2 cellular contexts compared by ENCODE assay signal in the genomic region with DNA sequence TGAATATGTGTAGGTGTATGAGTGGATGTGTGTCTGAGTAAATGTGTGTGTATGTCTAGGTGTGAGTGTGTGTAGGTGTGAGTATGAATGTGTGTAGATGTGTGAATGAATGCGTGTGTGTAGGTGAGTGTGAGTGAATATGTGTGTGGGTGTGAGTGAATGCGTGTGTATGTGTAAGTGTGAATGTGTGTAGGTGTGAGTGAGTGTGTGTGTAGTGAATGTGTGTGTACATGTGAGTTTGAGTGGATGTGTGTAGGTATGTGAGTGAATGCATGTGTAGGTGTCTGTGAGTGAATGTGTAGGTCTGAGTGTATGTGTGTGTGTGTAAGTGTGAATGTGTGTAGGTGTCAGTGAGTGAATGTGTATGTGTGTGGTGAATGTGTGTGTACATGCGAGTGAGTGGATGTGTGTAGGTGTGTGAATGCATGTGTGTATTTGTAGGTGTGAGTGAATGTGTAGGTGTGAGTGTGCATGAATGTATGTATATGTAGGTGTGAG.
A peak's percentile ranks its signal among the peaks of the same experiment; 100 is the strongest.
TF ChIP-seq lines count a peak whose summit lies in the region.

No MANE protein-coding gene starts in this region.

TF ChIP-seq in HEK293, 187 proteins besides CTCF, POLR2A, EP300 and RAD21 (continues in another document):
- TF ChIP-seq, protein P1, sequence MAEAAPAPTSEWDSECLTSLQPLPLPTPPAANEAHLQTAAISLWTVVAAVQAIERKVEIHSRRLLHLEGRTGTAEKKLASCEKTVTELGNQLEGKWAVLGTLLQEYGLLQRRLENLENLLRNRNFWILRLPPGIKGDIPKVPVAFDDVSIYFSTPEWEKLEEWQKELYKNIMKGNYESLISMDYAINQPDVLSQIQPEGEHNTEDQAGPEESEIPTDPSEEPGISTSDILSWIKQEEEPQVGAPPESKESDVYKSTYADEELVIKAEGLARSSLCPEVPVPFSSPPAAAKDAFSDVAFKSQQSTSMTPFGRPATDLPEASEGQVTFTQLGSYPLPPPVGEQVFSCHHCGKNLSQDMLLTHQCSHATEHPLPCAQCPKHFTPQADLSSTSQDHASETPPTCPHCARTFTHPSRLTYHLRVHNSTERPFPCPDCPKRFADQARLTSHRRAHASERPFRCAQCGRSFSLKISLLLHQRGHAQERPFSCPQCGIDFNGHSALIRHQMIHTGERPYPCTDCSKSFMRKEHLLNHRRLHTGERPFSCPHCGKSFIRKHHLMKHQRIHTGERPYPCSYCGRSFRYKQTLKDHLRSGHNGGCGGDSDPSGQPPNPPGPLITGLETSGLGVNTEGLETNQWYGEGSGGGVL (tag by site-specific recombination; IDR thresholded peaks at IDR 0.05): peak; percentile 39; the same call in 1 of the 2 replicates
- TF ChIP-seq, protein P2, sequence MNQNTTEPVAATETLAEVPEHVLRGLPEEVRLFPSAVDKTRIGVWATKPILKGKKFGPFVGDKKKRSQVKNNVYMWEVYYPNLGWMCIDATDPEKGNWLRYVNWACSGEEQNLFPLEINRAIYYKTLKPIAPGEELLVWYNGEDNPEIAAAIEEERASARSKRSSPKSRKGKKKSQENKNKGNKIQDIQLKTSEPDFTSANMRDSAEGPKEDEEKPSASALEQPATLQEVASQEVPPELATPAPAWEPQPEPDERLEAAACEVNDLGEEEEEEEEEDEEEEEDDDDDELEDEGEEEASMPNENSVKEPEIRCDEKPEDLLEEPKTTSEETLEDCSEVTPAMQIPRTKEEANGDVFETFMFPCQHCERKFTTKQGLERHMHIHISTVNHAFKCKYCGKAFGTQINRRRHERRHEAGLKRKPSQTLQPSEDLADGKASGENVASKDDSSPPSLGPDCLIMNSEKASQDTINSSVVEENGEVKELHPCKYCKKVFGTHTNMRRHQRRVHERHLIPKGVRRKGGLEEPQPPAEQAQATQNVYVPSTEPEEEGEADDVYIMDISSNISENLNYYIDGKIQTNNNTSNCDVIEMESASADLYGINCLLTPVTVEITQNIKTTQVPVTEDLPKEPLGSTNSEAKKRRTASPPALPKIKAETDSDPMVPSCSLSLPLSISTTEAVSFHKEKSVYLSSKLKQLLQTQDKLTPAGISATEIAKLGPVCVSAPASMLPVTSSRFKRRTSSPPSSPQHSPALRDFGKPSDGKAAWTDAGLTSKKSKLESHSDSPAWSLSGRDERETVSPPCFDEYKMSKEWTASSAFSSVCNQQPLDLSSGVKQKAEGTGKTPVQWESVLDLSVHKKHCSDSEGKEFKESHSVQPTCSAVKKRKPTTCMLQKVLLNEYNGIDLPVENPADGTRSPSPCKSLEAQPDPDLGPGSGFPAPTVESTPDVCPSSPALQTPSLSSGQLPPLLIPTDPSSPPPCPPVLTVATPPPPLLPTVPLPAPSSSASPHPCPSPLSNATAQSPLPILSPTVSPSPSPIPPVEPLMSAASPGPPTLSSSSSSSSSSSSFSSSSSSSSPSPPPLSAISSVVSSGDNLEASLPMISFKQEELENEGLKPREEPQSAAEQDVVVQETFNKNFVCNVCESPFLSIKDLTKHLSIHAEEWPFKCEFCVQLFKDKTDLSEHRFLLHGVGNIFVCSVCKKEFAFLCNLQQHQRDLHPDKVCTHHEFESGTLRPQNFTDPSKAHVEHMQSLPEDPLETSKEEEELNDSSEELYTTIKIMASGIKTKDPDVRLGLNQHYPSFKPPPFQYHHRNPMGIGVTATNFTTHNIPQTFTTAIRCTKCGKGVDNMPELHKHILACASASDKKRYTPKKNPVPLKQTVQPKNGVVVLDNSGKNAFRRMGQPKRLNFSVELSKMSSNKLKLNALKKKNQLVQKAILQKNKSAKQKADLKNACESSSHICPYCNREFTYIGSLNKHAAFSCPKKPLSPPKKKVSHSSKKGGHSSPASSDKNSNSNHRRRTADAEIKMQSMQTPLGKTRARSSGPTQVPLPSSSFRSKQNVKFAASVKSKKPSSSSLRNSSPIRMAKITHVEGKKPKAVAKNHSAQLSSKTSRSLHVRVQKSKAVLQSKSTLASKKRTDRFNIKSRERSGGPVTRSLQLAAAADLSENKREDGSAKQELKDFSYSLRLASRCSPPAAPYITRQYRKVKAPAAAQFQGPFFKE (tag by site-specific recombination; IDR thresholded peaks at IDR 0.05; ENCODE audit: borderline replicate concordance): peak; percentile 84; the same call in 1 of the 2 replicates
- TF ChIP-seq KLF1 (tag by site-specific recombination; IDR thresholded peaks at IDR 0.05) (no peak), ZNF548 (tag by site-specific recombination; IDR thresholded peaks at IDR 0.05) (0 out of 2 replicates have a peak, but pooled peaks have one; percentile 12), ZNF658 (tag by site-specific recombination; IDR thresholded peaks at IDR 0.05) (peak; percentile 76; the same call in 1 of the 2 replicates), ZNF473 (tag by site-specific recombination; IDR thresholded peaks at IDR 0.05) (0 out of 2 replicates have a peak, but pooled peaks have one; percentile 78), ZNF354C (tag by site-specific recombination; IDR thresholded peaks at IDR 0.05; ENCODE audit: borderline replicate concordance, low read depth) (0 out of 2 replicates have a peak, but pooled peaks have one; percentile 59), ZNF133 (tag by site-specific recombination; IDR thresholded peaks at IDR 0.05) (peak; percentile 42; the same call in 1 of the 2 replicates), ZNF521 (tag by site-specific recombination; IDR thresholded peaks at IDR 0.05) (peak; percentile 92), ZNF311 (tag by site-specific recombination; IDR thresholded peaks at IDR 0.05; ENCODE audit: borderline replicate concordance) (peak; percentile 95; the same call in 1 of the 2 replicates)
- TF ChIP-seq, protein P3, sequence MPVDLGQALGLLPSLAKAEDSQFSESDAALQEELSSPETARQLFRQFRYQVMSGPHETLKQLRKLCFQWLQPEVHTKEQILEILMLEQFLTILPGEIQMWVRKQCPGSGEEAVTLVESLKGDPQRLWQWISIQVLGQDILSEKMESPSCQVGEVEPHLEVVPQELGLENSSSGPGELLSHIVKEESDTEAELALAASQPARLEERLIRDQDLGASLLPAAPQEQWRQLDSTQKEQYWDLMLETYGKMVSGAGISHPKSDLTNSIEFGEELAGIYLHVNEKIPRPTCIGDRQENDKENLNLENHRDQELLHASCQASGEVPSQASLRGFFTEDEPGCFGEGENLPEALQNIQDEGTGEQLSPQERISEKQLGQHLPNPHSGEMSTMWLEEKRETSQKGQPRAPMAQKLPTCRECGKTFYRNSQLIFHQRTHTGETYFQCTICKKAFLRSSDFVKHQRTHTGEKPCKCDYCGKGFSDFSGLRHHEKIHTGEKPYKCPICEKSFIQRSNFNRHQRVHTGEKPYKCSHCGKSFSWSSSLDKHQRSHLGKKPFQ (tag by site-specific recombination; IDR thresholded peaks at IDR 0.05): peak; percentile 97
- TF ChIP-seq, protein P4, sequence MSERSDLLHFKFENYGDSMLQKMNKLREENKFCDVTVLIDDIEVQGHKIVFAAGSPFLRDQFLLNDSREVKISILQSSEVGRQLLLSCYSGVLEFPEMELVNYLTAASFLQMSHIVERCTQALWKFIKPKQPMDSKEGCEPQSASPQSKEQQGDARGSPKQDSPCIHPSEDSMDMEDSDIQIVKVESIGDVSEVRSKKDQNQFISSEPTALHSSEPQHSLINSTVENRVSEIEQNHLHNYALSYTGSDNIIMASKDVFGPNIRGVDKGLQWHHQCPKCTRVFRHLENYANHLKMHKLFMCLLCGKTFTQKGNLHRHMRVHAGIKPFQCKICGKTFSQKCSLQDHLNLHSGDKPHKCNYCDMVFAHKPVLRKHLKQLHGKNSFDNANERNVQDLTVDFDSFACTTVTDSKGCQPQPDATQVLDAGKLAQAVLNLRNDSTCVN (tag by site-specific recombination; optimal IDR thresholded peaks at IDR 0.05): peak; percentile 20

TF ChIP-seq in GM12878, 131 proteins besides CTCF, POLR2A, EP300 and RAD21:
- TF ChIP-seq, protein P5, sequence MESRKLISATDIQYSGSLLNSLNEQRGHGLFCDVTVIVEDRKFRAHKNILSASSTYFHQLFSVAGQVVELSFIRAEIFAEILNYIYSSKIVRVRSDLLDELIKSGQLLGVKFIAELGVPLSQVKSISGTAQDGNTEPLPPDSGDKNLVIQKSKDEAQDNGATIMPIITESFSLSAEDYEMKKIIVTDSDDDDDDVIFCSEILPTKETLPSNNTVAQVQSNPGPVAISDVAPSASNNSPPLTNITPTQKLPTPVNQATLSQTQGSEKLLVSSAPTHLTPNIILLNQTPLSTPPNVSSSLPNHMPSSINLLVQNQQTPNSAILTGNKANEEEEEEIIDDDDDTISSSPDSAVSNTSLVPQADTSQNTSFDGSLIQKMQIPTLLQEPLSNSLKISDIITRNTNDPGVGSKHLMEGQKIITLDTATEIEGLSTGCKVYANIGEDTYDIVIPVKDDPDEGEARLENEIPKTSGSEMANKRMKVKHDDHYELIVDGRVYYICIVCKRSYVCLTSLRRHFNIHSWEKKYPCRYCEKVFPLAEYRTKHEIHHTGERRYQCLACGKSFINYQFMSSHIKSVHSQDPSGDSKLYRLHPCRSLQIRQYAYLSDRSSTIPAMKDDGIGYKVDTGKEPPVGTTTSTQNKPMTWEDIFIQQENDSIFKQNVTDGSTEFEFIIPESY (IDR thresholded peaks at IDR 0.05): no peak
- TF ChIP-seq SPI1 (IDR thresholded peaks at IDR 0.05; ENCODE audit: borderline replicate concordance, insufficient read depth, low read depth, low read length): no peak
- TF ChIP-seq, protein P6, sequence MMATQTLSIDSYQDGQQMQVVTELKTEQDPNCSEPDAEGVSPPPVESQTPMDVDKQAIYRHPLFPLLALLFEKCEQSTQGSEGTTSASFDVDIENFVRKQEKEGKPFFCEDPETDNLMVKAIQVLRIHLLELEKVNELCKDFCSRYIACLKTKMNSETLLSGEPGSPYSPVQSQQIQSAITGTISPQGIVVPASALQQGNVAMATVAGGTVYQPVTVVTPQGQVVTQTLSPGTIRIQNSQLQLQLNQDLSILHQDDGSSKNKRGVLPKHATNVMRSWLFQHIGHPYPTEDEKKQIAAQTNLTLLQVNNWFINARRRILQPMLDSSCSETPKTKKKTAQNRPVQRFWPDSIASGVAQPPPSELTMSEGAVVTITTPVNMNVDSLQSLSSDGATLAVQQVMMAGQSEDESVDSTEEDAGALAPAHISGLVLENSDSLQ (IDR thresholded peaks at IDR 0.05): no peak
- TF ChIP-seq CBX3 (IDR thresholded peaks at IDR 0.05; ENCODE audit: borderline replicate concordance, low read depth): no peak
- TF ChIP-seq, protein P7, sequence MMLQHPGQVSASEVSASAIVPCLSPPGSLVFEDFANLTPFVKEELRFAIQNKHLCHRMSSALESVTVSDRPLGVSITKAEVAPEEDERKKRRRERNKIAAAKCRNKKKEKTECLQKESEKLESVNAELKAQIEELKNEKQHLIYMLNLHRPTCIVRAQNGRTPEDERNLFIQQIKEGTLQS (IDR thresholded peaks at IDR 0.05; ENCODE audit: borderline replicate concordance, extremely low read depth, low read depth, low read length): no peak
- no peak for TF ChIP-seq HDGF (IDR thresholded peaks at IDR 0.05)
- no peak for TF ChIP-seq EGR1 (IDR thresholded peaks at IDR 0.05; ENCODE audit: borderline replicate concordance in 1 of 2, low read depth in 2 of 2, low read length in 2 of 2)
- TF ChIP-seq, protein P8, sequence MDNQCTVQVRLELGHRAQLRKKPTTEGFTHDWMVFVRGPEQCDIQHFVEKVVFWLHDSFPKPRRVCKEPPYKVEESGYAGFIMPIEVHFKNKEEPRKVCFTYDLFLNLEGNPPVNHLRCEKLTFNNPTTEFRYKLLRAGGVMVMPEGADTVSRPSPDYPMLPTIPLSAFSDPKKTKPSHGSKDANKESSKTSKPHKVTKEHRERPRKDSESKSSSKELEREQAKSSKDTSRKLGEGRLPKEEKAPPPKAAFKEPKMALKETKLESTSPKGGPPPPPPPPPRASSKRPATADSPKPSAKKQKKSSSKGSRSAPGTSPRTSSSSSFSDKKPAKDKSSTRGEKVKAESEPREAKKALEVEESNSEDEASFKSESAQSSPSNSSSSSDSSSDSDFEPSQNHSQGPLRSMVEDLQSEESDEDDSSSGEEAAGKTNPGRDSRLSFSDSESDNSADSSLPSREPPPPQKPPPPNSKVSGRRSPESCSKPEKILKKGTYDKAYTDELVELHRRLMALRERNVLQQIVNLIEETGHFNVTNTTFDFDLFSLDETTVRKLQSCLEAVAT (IDR thresholded peaks at IDR 0.05): no peak
- TF ChIP-seq TBL1XR1 (IDR thresholded peaks at IDR 0.05; ENCODE audit: low read depth, low read length): no peak
- TF ChIP-seq FOXM1 (IDR thresholded peaks at IDR 0.05; ENCODE audit: low read depth, low read length): no peak
- no peak for TF ChIP-seq CHD1 (IDR thresholded peaks at IDR 0.05; ENCODE audit: low read depth, low read length)
- TF ChIP-seq, protein P9, sequence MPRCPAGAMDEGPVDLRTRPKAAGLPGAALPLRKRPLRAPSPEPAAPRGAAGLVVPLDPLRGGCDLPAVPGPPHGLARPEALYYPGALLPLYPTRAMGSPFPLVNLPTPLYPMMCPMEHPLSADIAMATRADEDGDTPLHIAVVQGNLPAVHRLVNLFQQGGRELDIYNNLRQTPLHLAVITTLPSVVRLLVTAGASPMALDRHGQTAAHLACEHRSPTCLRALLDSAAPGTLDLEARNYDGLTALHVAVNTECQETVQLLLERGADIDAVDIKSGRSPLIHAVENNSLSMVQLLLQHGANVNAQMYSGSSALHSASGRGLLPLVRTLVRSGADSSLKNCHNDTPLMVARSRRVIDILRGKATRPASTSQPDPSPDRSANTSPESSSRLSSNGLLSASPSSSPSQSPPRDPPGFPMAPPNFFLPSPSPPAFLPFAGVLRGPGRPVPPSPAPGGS (IDR thresholded peaks at IDR 0.05; ENCODE audit: borderline replicate concordance, insufficient read depth, low read depth, low read length, poor library complexity, severe bottlenecking): peak; percentile 82
- no peak for TF ChIP-seq NFXL1 (IDR thresholded peaks at IDR 0.05; ENCODE audit: borderline replicate concordance)
- TF ChIP-seq, protein P10, sequence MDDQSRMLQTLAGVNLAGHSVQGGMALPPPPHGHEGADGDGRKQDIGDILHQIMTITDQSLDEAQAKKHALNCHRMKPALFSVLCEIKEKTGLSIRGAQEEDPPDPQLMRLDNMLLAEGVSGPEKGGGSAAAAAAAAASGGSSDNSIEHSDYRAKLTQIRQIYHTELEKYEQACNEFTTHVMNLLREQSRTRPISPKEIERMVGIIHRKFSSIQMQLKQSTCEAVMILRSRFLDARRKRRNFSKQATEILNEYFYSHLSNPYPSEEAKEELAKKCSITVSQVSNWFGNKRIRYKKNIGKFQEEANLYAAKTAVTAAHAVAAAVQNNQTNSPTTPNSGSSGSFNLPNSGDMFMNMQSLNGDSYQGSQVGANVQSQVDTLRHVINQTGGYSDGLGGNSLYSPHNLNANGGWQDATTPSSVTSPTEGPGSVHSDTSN (IDR thresholded peaks at IDR 0.05; ENCODE audit: insufficient replicate concordance, low read depth, low read length): peak; percentile 10
- TF ChIP-seq ZNF207 (IDR thresholded peaks at IDR 0.05; ENCODE audit: borderline replicate concordance): no peak
